Comparison of ENCODE assay signal across 9 cellular contexts in genomic region chr4:74365761-74366160, GRCh38. TPM values are rescaled to one million over a fixed set of nuclear protein-coding genes. Genes with fewer than 3 reads are reported as not detected.
DNase-seq lines count a peak whose midpoint lies in the region; ATAC-seq and TF ChIP-seq lines count a peak whose summit lies in the region.
"Had no signal": no experiment of that assay in that cellular context is flagged by ENCODE, and none has a peak within 500 bp of the region (broad histone marks: within the 10 kb centered on the region; RNA-seq: fewer than 3 reads in every experiment).

No MANE protein-coding gene starts in this region.

- no peak for ATAC-seq in HG02852 (IDR thresholded peaks at IDR 0.05; ENCODE audit: unreplicated experiment)

- H3K27ac ChIP-seq in AG04450 (ENCODE audit: low read depth, low read length) (no peak overlapping the region), caudate nucleus (ENCODE audit: low read depth, low read length) (no peak overlapping the region)

- POLR2A ChIA-PET in AG04450 (lab: Yijun Ruan, JAX): interaction anchor here (0.7 kb wide), 1 partner anchor 72 kb away, joined by 4 read pairs; no protein-coding TSS in a partner anchor

- peak overlapping the region; percentile 65 for H3K4me3 ChIP-seq in AG04450 (ENCODE audit: low read depth, low read length)

- DNase-seq in AG04450 (ENCODE audit: low read depth, low spot score) (no peak), NCI-H1417 (lab: John Stamatoyannopoulos, UW) (peak; percentile 46 to 84 (median 67)), lung microvascular endothelial cell (ENCODE audit: low read depth in 2 of 2) (peak; percentile 15 to 37), globus pallidus (ENCODE audit: low spot score) (no peak), foreskin melanocyte (no peak), caudate nucleus (lab: John Stamatoyannopoulos, UW) (no peak)
- DNase-seq: DND-41 had no signal

- H3K4me1 Mint-ChIP-seq in dendritic cell treated with granulocyte-macrophage colony-stimulating factor and Interleukin-4, amounts not matched to agents 40 ng/mL and 50 ng/mL, for 4 days (ENCODE audit: low read depth): peaks cover 57% of the 10 kb centered on the region

- CTCF ChIA-PET in AG04450 (lab: Charles Lee): interaction anchor here (0.7 to 2.4 kb wide), 5 partner anchors 11 to 309 kb away, joined by 3 to 17 read pairs (median 5); no protein-coding TSS in a partner anchor

- intact Hi-C loops in dendritic cell treated with granulocyte-macrophage colony-stimulating factor and Interleukin-4, amounts not matched to agents 40 ng/mL and 50 ng/mL, for 4 days (cut with micrococcal nuclease): no loop called here

- no peaks in the 10 kb centered on the region for H3K27me3 ChIP-seq in AG04450 (ENCODE audit: control insufficient read depth, insufficient read depth, low read length)

- H3K9me3 ChIP-seq in AG04450 (ENCODE audit: control insufficient read depth, insufficient read depth, low read length): no peaks in the 10 kb centered on the region

- no peaks in the 10 kb centered on the region for H3K9me3 Mint-ChIP-seq in dendritic cell treated with granulocyte-macrophage colony-stimulating factor and Interleukin-4, amounts not matched to agents 40 ng/mL and 50 ng/mL, for 4 days

- peak overlapping the region; percentile 79 for H3K27ac Mint-ChIP-seq in dendritic cell treated with granulocyte-macrophage colony-stimulating factor and Interleukin-4, amounts not matched to agents 40 ng/mL and 50 ng/mL, for 4 days

- TF ChIP-seq CTCF in AG04450 (IDR thresholded peaks at IDR 0.05; ENCODE audit: low read depth, low read length): no peak

- peak overlapping the region; percentile 83 for H3K4me3 Mint-ChIP-seq in dendritic cell treated with granulocyte-macrophage colony-stimulating factor and Interleukin-4, amounts not matched to agents 40 ng/mL and 50 ng/mL, for 4 days

- no peaks in the 10 kb centered on the region for H3K36me3 Mint-ChIP-seq in dendritic cell treated with granulocyte-macrophage colony-stimulating factor and Interleukin-4, amounts not matched to agents 40 ng/mL and 50 ng/mL, for 4 days (ENCODE audit: low read depth)

- H3K27me3 Mint-ChIP-seq in dendritic cell treated with granulocyte-macrophage colony-stimulating factor and Interleukin-4, amounts not matched to agents 40 ng/mL and 50 ng/mL, for 4 days: no peaks in the 10 kb centered on the region

RNA-seq across cellular contexts. Expression of gene EREG, which starts 0.8 kb away (rescaled TPM):
- 1.5 and 1.8 TPM in 2 replicates for polyA plus RNA-seq in AG04450 (2011; rRNA removed)
- 1.4 and 1.5 TPM in 2 replicates for polyA minus RNA-seq in AG04450 (2011; rRNA and poly(A)+ RNA removed)
- not detected in 2 replicates for total RNA-seq in lung microvascular endothelial cell

RNA-seq across cellular contexts. Expression of gene EPGN, which starts 57.5 kb away (rescaled TPM):
- polyA plus RNA-seq in AG04450 (2011; rRNA removed): not detected in 2 replicates
- not detected in 2 replicates for polyA minus RNA-seq in AG04450 (2011; rRNA and poly(A)+ RNA removed)
- total RNA-seq in lung microvascular endothelial cell: under 0.01 TPM in 1 of 2 replicates, not detected in the other

Comparison
In these comparisons a context has a peak if more than half of its experiments do, and no peak if none do; other contexts are left out.
1. DNase-seq: peak in NCI-H1417 (3 of 3) and lung microvascular endothelial cell (2 of 2); none in AG04450 (single experiment), globus pallidus (single experiment), foreskin melanocyte (single experiment) and caudate nucleus (0 of 61).